ENCODE assay signal across 9 cellular contexts in genomic region chr22:29040385-29041275, GRCh38. TPM values are rescaled to one million over a fixed set of nuclear protein-coding genes. Genes with fewer than 3 reads are reported as not detected.
A peak's percentile ranks its signal among the peaks of the same experiment; 100 is the strongest.
DNase-seq lines count a peak whose midpoint lies in the region; ATAC-seq, FAIRE-seq and TF ChIP-seq lines count a peak whose summit lies in the region.
"Had no signal": no experiment of that assay in that cellular context is flagged by ENCODE, and none has a peak within 500 bp of the region (broad histone marks: within the 10 kb centered on the region; RNA-seq: fewer than 3 reads in every experiment).

No MANE protein-coding gene starts in this region.

- FAIRE-seq in bronchial epithelial cell (lab: Jason Lieb, UNC) = no peak
- FAIRE-seq in keratinocyte (lab: Jason Lieb, UNC) = peak; percentile 94

- no peaks in the 10 kb centered on the region for H3K79me2 ChIP-seq in keratinocyte (ENCODE audit: control insufficient read depth, insufficient read depth, low read length)

- TF ChIP-seq CTCF in VCaP (conservative IDR thresholded peaks at IDR 0.05) (peak; percentile 95), bronchial epithelial cell (IDR thresholded peaks at IDR 0.05; ENCODE audit: insufficient read depth, low read length, severe bottlenecking) (peak; percentile 90), keratinocyte (optimal IDR thresholded peaks at IDR 0.05 in 1 of 3, IDR thresholded peaks at IDR 0.05 in 1 of 3, conservative IDR thresholded peaks at IDR 0.05 in 1 of 3; ENCODE audit: extremely low read depth in 1 of 3, insufficient read depth in 2 of 3, low read length in 3 of 3) (peak; percentile 90 to 95 (median 91))

- H3K4me2 ChIP-seq in keratinocyte (ENCODE audit: control insufficient read depth, extremely low read depth, insufficient read depth, low read depth, low read length) = peak overlapping the region; percentile 6

- H3K36me3 ChIP-seq in bronchial epithelial cell (ENCODE audit: control insufficient read depth, insufficient read depth, low read length) (peaks cover 4% of the 10 kb centered on the region), keratinocyte (ENCODE audit: control insufficient read depth in 2 of 2, extremely low read depth in 1 of 2, insufficient read depth in 2 of 2, low read length in 2 of 2) (no peaks in the 10 kb centered on the region)

- no peak overlapping the region for H2AFZ ChIP-seq in keratinocyte (ENCODE audit: control insufficient read depth, low read length)

- dilution Hi-C loops in keratinocyte (cut with MboI; ENCODE audit: extremely low pct_ligation_motif_present, low sequenced_read_pairs) = no loop called here

- no peak overlapping the region for H3K27ac ChIP-seq in VCaP
- no peak overlapping the region for H3K27ac ChIP-seq in keratinocyte (ENCODE audit: control insufficient read depth, insufficient read depth, low read length)

- no peaks in the 10 kb centered on the region for H3K9me3 ChIP-seq in keratinocyte (ENCODE audit: control insufficient read depth, low read depth, low read length)

- no peak overlapping the region for H3K4me3 ChIP-seq in bronchial epithelial cell (ENCODE audit: low read depth, low read length)
- H3K4me3 ChIP-seq in keratinocyte (ENCODE audit: control insufficient read depth in 2 of 3, extremely low read depth in 1 of 3, insufficient read depth in 2 of 3, low read depth in 1 of 3, low read length in 3 of 3) = no peak overlapping the region

- H3K27me3 ChIP-seq in bronchial epithelial cell (ENCODE audit: control insufficient read depth, insufficient read depth, low read length) = no peaks in the 10 kb centered on the region
- no peaks in the 10 kb centered on the region for H3K27me3 ChIP-seq in keratinocyte (ENCODE audit: control insufficient read depth, extremely low read depth, insufficient read depth, low read length)

- H3K9me1 ChIP-seq in keratinocyte (ENCODE audit: control insufficient read depth, extremely low read depth, insufficient read depth, low read length) = no peaks in the 10 kb centered on the region

- no peak overlapping the region for H3K9ac ChIP-seq in keratinocyte (ENCODE audit: control insufficient read depth, extremely low read depth, insufficient read depth, low read length)

- peak; percentile 64 for DNase-seq in SIG-M5 treated with dmso at 0.1 percent for 504 hours (lab: John Stamatoyannopoulos, UW; ENCODE audit: unreplicated experiment)
- no peak for DNase-seq in SIG-M5 (lab: John Stamatoyannopoulos, UW)
- DNase-seq in NCI-H2107 treated with DMSO at 0.1 percent for 48 hours (lab: John Stamatoyannopoulos, UW; ENCODE audit: unreplicated experiment) = peak; percentile 42
- DNase-seq in bronchial epithelial cell (ENCODE audit: low read depth) = peak; percentile 69
- no peak for DNase-seq in keratinocyte (ENCODE audit: low read depth, low spot score)
- peak; percentile 38 to 56 for DNase-seq in stimulated activated CD4-positive, alpha-beta T cell treated with anti-CD3 and anti-CD28 coated beads, Interleukin-1b, Interleukin-23, amount 100 ng/mL, for 4 hours (ENCODE audit: low read depth in 2 of 2)

- peaks cover 23% of the 10 kb centered on the region for H3K4me1 ChIP-seq in keratinocyte (ENCODE audit: control insufficient read depth, extremely low read depth, insufficient read depth, low read length)

- ATAC-seq in GM18502 (IDR thresholded peaks at IDR 0.05; ENCODE audit: poor library complexity, unreplicated experiment) = no peak

- H4K20me1 ChIP-seq in keratinocyte (ENCODE audit: control insufficient read depth, extremely low read depth, insufficient read depth, low read length) = no peaks in the 10 kb centered on the region

RNA-seq across cellular contexts. Expression of gene C22orf31, which starts 21.0 kb away (rescaled TPM):
- not detected in 2 replicates for total RNA-seq in bronchial epithelial cell
- not detected in 3 replicates for polyA plus RNA-seq in keratinocyte
- polyA plus RNA-seq in keratinocyte (2011; ENCODE audit: low read depth) = not detected
- not detected in 2 replicates for polyA plus RNA-seq in keratinocyte (2011; cell fraction: cytosol; rRNA removed)
- not detected in 2 replicates for polyA plus RNA-seq in keratinocyte (2011; cell fraction: nucleus; rRNA removed)
- polyA plus RNA-seq in keratinocyte (2012; ENCODE audit: low replicate concordance) = not detected in 2 replicates
- polyA minus RNA-seq in keratinocyte = not detected in 3 replicates
- not detected for polyA minus RNA-seq in keratinocyte (2011; cell fraction: cytosol; rRNA and poly(A)+ RNA removed)
- not detected in 2 replicates for polyA minus RNA-seq in keratinocyte (2011; cell fraction: nucleus; rRNA and poly(A)+ RNA removed)
- total RNA-seq: urinary bladder had no signal
- polyA plus RNA-seq: urinary bladder had no signal

RNA-seq across cellular contexts. Expression of gene KREMEN1, which starts 32.2 kb away (rescaled TPM):
- total RNA-seq in bronchial epithelial cell = 5.8 and 15.9 TPM in 2 replicates
- 6.3 to 11.4 TPM (median 6.8 TPM) in 3 replicates for polyA plus RNA-seq in keratinocyte
- 2.4 TPM for polyA plus RNA-seq in keratinocyte (2011; ENCODE audit: low read depth)
- 5.2 and 7.8 TPM in 2 replicates for polyA plus RNA-seq in keratinocyte (2011; cell fraction: cytosol; rRNA removed)
- polyA plus RNA-seq in keratinocyte (2011; cell fraction: nucleus; rRNA removed) = 6.4 and 8.9 TPM in 2 replicates
- 6.2 and 13.2 TPM in 2 replicates for polyA plus RNA-seq in keratinocyte (2012; ENCODE audit: low replicate concordance)
- polyA minus RNA-seq in keratinocyte = 10.7 to 27.8 TPM (median 11.6 TPM) in 3 replicates
- polyA minus RNA-seq in keratinocyte (2011; cell fraction: cytosol; rRNA and poly(A)+ RNA removed) = 7.3 TPM
- 5.4 and 9.7 TPM in 2 replicates for polyA minus RNA-seq in keratinocyte (2011; cell fraction: nucleus; rRNA and poly(A)+ RNA removed)

Comparison
In these comparisons a context has a peak if more than half of its experiments do, and no peak if none do; other contexts are left out.
1. DNase-seq: peak in SIG-M5 treated with dmso at 0.1 percent for 504 hours (single experiment), NCI-H2107 treated with DMSO at 0.1 percent for 48 hours (single experiment), bronchial epithelial cell (single experiment) and stimulated activated CD4-positive, alpha-beta T cell treated with anti-CD3 and anti-CD28 coated beads, Interleukin-1b, Interleukin-23, amount 100 ng/mL, for 4 hours (2 of 2); none in SIG-M5 (single experiment) and keratinocyte (single experiment).
2. Peak in every context shown above with its lines, with median percentiles within 50 percentile points of each other: CTCF ChIP-seq.